ENCODE assay signal across 8 cellular contexts in the genomic region with DNA sequence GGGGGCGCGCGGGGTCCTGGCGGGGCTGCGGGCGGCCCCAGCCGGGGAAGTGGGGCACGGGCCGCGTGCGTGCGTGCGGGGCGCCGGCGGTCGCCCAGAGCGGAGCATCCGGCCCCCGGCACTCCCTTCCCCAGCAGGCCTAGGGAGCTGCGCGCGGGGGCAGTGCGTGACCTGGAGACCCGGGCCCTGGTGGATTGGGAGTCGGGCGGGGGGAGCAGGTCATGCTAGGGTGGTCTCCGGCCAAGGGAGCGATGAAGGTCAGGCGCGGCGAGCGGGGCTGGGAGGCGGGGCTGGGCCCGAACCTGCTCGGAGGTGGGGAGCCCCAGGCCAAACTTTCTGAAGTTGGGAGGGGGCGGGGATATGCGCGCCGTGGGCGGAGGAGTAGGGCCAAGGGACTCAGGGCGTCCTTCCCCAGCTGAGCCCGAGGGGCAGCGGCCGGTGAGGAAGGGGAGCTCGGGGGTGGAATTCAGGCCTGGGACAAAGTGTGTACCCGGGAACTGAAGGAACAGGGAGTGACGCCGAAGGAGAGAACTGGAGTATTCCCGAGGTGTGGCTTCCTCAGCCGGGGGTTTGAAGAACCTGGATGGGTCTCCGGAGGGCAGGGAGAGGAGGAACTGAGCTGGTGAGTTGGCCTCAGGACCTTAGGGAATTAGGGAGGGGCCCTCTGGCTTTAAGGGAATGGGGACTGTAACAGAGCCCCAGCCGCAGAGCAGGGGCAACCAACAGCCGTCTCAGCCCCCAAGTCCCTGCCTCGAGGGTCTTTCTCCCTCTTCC. TPM values are rescaled to one million over a fixed set of nuclear protein-coding genes. Genes with fewer than 3 reads are reported as not detected.
DNase-seq lines count a peak whose midpoint lies in the region; ATAC-seq and TF ChIP-seq lines count a peak whose summit lies in the region.

No MANE protein-coding gene starts in this region.

- H3K4me3 Mint-ChIP-seq in activated naive CD4-positive, alpha-beta T cell treated with anti-CD3 and anti-CD28 coated beads, Interleukin-2, amount 10 ng/mL, durations not matched to agents 7 days and 5 days, result peak overlapping the region; percentile 89

- H3K36me3 Mint-ChIP-seq in activated naive CD4-positive, alpha-beta T cell treated with anti-CD3 and anti-CD28 coated beads, Interleukin-2, amount 10 ng/mL, durations not matched to agents 7 days and 5 days, result peaks cover 4% of the 10 kb centered on the region

- no peaks in the 10 kb centered on the region for H3K27me3 ChIP-seq in right atrium auricular region

- H3K27ac ChIP-seq in HEK293 (ENCODE audit: extremely low read depth, low read depth, low read length) (peak overlapping the region; percentile 83; the same call in 1 of the 2 replicates), right atrium auricular region (peak overlapping the region; percentile 58 to 70)

- no peak for TF ChIP-seq CTCF in HEK293 (tag by site-specific recombination; IDR thresholded peaks at IDR 0.05)
- no peak for TF ChIP-seq CTCF in right atrium auricular region (IDR thresholded peaks at IDR 0.05)

- H3K27me3 Mint-ChIP-seq in activated naive CD4-positive, alpha-beta T cell treated with anti-CD3 and anti-CD28 coated beads, Interleukin-2, amount 10 ng/mL, durations not matched to agents 7 days and 5 days, result peaks cover 20% of the 10 kb centered on the region

- H3K4me1 Mint-ChIP-seq in activated naive CD4-positive, alpha-beta T cell treated with anti-CD3 and anti-CD28 coated beads, Interleukin-2, amount 10 ng/mL, durations not matched to agents 7 days and 5 days, result peaks cover 36% of the 10 kb centered on the region

- CTCF ChIA-PET in HEK293 (lab: Yijun Ruan, JAX), result interaction anchor here (0.5 to 4.2 kb wide), 6 partner anchors 11 to 603 kb away, joined by 3 to 39 read pairs (median 4); no protein-coding TSS in a partner anchor
- CTCF ChIA-PET in activated naive CD4-positive, alpha-beta T cell treated with anti-CD3 and anti-CD28 coated beads, Interleukin-2, amount 10 ng/mL, durations not matched to agents 7 days and 5 days (lab: Charles Lee), result interaction anchor here (0.9 to 1.7 kb wide), 3 partner anchors 9 to 50 kb away, joined by 3 to 9 read pairs (median 4); partner anchors contain the start of gene LRRC59

- intact Hi-C loops in sciatic nerve (cut with DNase I), result no loop called here

- H3K4me3 ChIP-seq in HEK293 (ENCODE audit: low read depth, low read length) (peak overlapping the region; percentile 88), right atrium auricular region (peak overlapping the region; percentile 85 to 90)

- peak; percentile 61 for DNase-seq in DMS 273 (lab: John Stamatoyannopoulos, UW; ENCODE audit: unreplicated experiment)
- no peak for DNase-seq in DMS 273 treated with DMSO at 0.1 percent for 48 hours (lab: John Stamatoyannopoulos, UW)
- DNase-seq in NCI-H460 (ENCODE audit: extremely low read depth, low read depth), result peak; percentile 18
- peak; percentile 72 for DNase-seq in activated naive CD4-positive, alpha-beta T cell treated with anti-CD3 and anti-CD28 coated beads, Interleukin-2, amount 10 ng/mL, durations not matched to agents 7 days and 5 days
- no peak for DNase-seq in right atrium auricular region (ENCODE audit: low spot score)
- DNase-seq in sciatic nerve (ENCODE audit: low spot score), result peak; percentile 74
- DNase-seq in cerebellum (ENCODE audit: low spot score), result no peak

- no peaks in the 10 kb centered on the region for H3K9me3 Mint-ChIP-seq in activated naive CD4-positive, alpha-beta T cell treated with anti-CD3 and anti-CD28 coated beads, Interleukin-2, amount 10 ng/mL, durations not matched to agents 7 days and 5 days

- H3K36me3 ChIP-seq in HEK293 (ENCODE audit: control insufficient read depth in 2 of 2, insufficient read depth in 1 of 2, low read length in 2 of 2) (peaks cover 0 to 6% of the 10 kb centered on the region in 2 experiments; a peak in 1 of 3 replicates), right atrium auricular region (no peaks in the 10 kb centered on the region)

- peak; percentile 37 for ATAC-seq in sciatic nerve

- H3K27ac Mint-ChIP-seq in activated naive CD4-positive, alpha-beta T cell treated with anti-CD3 and anti-CD28 coated beads, Interleukin-2, amount 10 ng/mL, durations not matched to agents 7 days and 5 days, result peak overlapping the region; percentile 87

- H3K4me1 ChIP-seq in HEK293 (ENCODE audit: control insufficient read depth, insufficient read depth, low read length) (peaks cover 11% of the 10 kb centered on the region), right atrium auricular region (peaks cover 0 to 34% of the 10 kb centered on the region in 2 donors)

- H3K9me3 ChIP-seq in HEK293 (ENCODE audit: control insufficient read depth, insufficient read depth, low read depth, low read length) (no peaks in the 10 kb centered on the region), right atrium auricular region (no peaks in the 10 kb centered on the region)

- POLR2A ChIA-PET in HEK293 (lab: Yijun Ruan, JAX), result interaction anchor here (0.5 to 2.0 kb wide), 12 partner anchors 9 to 260 kb away, joined by 3 to 10 read pairs (median 3); partner anchors contain the start of genes EME1 and MRPL27

TF ChIP-seq in HEK293, 187 proteins besides CTCF, POLR2A, EP300 and RAD21 (continues in another document):
- TF ChIP-seq SCRT1 (tag by site-specific recombination; IDR thresholded peaks at IDR 0.05; ENCODE audit: borderline replicate concordance) (no peak), ZNF791 (tag by site-specific recombination; IDR thresholded peaks at IDR 0.05) (no peak), ZNF473 (tag by site-specific recombination; IDR thresholded peaks at IDR 0.05) (no peak), EGR2 (tag by site-specific recombination; IDR thresholded peaks at IDR 0.05; ENCODE audit: low read depth) (peak; percentile 84), MYNN (tag by site-specific recombination; IDR thresholded peaks at IDR 0.05; ENCODE audit: borderline replicate concordance) (no peak), ZNF132 (tag by site-specific recombination; IDR thresholded peaks at IDR 0.05; ENCODE audit: borderline replicate concordance) (no peak), ZNF610 (tag by site-specific recombination; IDR thresholded peaks at IDR 0.05; ENCODE audit: borderline replicate concordance) (0 out of 2 replicates have a peak, but pooled peaks have one; percentile 12), ZNF48 (tag by site-specific recombination; IDR thresholded peaks at IDR 0.05) (no peak), ZFP41 (tag by site-specific recombination; IDR thresholded peaks at IDR 0.05; ENCODE audit: borderline replicate concordance) (no peak), ZNF624 (tag by site-specific recombination; IDR thresholded peaks at IDR 0.05) (no peak), ZFHX2 (tag by site-specific recombination; conservative IDR thresholded peaks at IDR 0.05) (peak; percentile 91), ZNF560 (tag by site-specific recombination; IDR thresholded peaks at IDR 0.05; ENCODE audit: borderline replicate concordance) (no peak), ZNF600 (tag by site-specific recombination; IDR thresholded peaks at IDR 0.05) (no peak), ZNF394 (tag by site-specific recombination; IDR thresholded peaks at IDR 0.05; ENCODE audit: borderline replicate concordance) (no peak), ZNF223 (tag by site-specific recombination; IDR thresholded peaks at IDR 0.05) (no peak), ZNF324 (tag by site-specific recombination; IDR thresholded peaks at IDR 0.05) (no peak), SP7 (tag by site-specific recombination; IDR thresholded peaks at IDR 0.05) (0 out of 2 replicates have a peak, but pooled peaks have one; percentile 32), ZNF266 (tag by site-specific recombination; IDR thresholded peaks at IDR 0.05; ENCODE audit: low read depth) (no peak), ZNF211 (tag by site-specific recombination; IDR thresholded peaks at IDR 0.05; ENCODE audit: low read depth) (no peak)
- TF ChIP-seq, protein P1, sequence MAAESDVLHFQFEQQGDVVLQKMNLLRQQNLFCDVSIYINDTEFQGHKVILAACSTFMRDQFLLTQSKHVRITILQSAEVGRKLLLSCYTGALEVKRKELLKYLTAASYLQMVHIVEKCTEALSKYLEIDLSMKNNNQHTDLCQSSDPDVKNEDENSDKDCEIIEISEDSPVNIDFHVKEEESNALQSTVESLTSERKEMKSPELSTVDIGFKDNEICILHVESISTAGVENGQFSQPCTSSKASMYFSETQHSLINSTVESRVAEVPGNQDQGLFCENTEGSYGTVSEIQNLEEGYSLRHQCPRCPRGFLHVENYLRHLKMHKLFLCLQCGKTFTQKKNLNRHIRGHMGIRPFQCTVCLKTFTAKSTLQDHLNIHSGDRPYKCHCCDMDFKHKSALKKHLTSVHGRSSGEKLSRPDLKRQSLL (tag by site-specific recombination; IDR thresholded peaks at IDR 0.05), result no peak
- TF ChIP-seq, protein P2, sequence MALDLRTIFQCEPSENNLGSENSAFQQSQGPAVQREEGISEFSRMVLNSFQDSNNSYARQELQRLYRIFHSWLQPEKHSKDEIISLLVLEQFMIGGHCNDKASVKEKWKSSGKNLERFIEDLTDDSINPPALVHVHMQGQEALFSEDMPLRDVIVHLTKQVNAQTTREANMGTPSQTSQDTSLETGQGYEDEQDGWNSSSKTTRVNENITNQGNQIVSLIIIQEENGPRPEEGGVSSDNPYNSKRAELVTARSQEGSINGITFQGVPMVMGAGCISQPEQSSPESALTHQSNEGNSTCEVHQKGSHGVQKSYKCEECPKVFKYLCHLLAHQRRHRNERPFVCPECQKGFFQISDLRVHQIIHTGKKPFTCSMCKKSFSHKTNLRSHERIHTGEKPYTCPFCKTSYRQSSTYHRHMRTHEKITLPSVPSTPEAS (tag by site-specific recombination; IDR thresholded peaks at IDR 0.05), result no peak

RNA-seq across cellular contexts. Expression of gene XYLT2, which starts 0.6 kb away (rescaled TPM):
- total RNA-seq in NCI-H460 (2014; rRNA removed; shearing (Covaris generic)), result 19.6 and 21.0 TPM in 2 replicates
- polyA plus RNA-seq in NCI-H460 (2014; cell fraction: nucleus; rRNA removed), result 44.1 and 48.0 TPM in 2 replicates
- total RNA-seq in right atrium auricular region, result 10 to 100 TPM; 17.1 to 20.6 TPM
- 20.0 TPM for total RNA-seq in sciatic nerve
- 17.8 TPM for total RNA-seq in cerebellum

RNA-seq across cellular contexts. Expression of gene MRPL27, which starts 26.5 kb away (rescaled TPM):
- total RNA-seq in NCI-H460 (2014; rRNA removed; shearing (Covaris generic)), result 61.6 and 66.7 TPM in 2 replicates
- 44.2 and 73.7 TPM in 2 replicates for polyA plus RNA-seq in NCI-H460 (2014; cell fraction: nucleus; rRNA removed)
- 10 to 100 TPM; 87.1 to 91.0 TPM for total RNA-seq in right atrium auricular region
- 41.2 TPM for total RNA-seq in sciatic nerve
- total RNA-seq in cerebellum, result 32.8 TPM

RNA-seq across cellular contexts. Expression of gene EME1, which starts 26.5 kb away (rescaled TPM):
- 8.4 and 14.1 TPM in 2 replicates for total RNA-seq in NCI-H460 (2014; rRNA removed; shearing (Covaris generic))
- 96.3 and 97.8 TPM in 2 replicates for polyA plus RNA-seq in NCI-H460 (2014; cell fraction: nucleus; rRNA removed)
- total RNA-seq in right atrium auricular region (under 1 TPM in 1 of 2 donors, not detected in 1; 0.33 TPM), sciatic nerve (1.5 TPM), cerebellum (4.7 TPM)

RNA-seq across cellular contexts. Expression of gene LRRC59, which starts 50.8 kb away (rescaled TPM):
- total RNA-seq in NCI-H460 (2014; rRNA removed; shearing (Covaris generic)), result 165 and 175 TPM in 2 replicates
- polyA plus RNA-seq in NCI-H460 (2014; cell fraction: nucleus; rRNA removed), result 125 and 135 TPM in 2 replicates
- total RNA-seq in right atrium auricular region (10 to 100 TPM; 31.7 to 50.6 TPM), sciatic nerve (33.6 TPM), cerebellum (35.9 TPM)

Comparison
In these comparisons a context has a peak if more than half of its experiments do, and no peak if none do; other contexts are left out.
1. DNase-seq: peak in DMS 273 (single experiment), NCI-H460 (single experiment), activated naive CD4-positive, alpha-beta T cell treated with anti-CD3 and anti-CD28 coated beads, Interleukin-2, amount 10 ng/mL, durations not matched to agents 7 days and 5 days (single experiment) and sciatic nerve (single experiment); none in DMS 273 treated with DMSO at 0.1 percent for 48 hours (single experiment), right atrium auricular region (single experiment) and cerebellum (single experiment).